In genomic region chr16:89217388-89218191, GRCh38 we compare ENCODE assay signal across 8 cellular contexts. TPM values are rescaled to one million over a fixed set of nuclear protein-coding genes. Genes with fewer than 3 reads are reported as not detected.
DNase-seq lines count a peak whose midpoint lies in the region; ATAC-seq and TF ChIP-seq lines count a peak whose summit lies in the region.

ZNF778 (plus strand) TSS chr16:89217703; CDS start chr16:89221128, 3,425 bp downstream.

- H3K4me1 ChIP-seq in left lung = peaks cover 12 to 30% of the 10 kb centered on the region in 2 donors

- ATAC-seq in GM18520 (IDR thresholded peaks at IDR 0.05; ENCODE audit: unreplicated experiment) = peak; percentile 80
- ATAC-seq in HG03066 (IDR thresholded peaks at IDR 0.05; ENCODE audit: low read depth, unreplicated experiment) = peak; percentile 67
- ATAC-seq in left lung = peak; percentile 97

- no peaks in the 10 kb centered on the region for H3K27me3 ChIP-seq in left lung

- H3K4me1 Mint-ChIP-seq in activated CD4-positive, alpha-beta T cell treated with anti-CD3 and anti-CD28 coated beads, Interleukin-2, amount 10 ng/mL, durations not matched to agents 24 days and 14 days = peaks cover 16% of the 10 kb centered on the region

- H3K36me3 ChIP-seq in left lung = peaks cover 0 to 17% of the 10 kb centered on the region in 2 donors

- H3K9me3 Mint-ChIP-seq in activated CD4-positive, alpha-beta T cell treated with anti-CD3 and anti-CD28 coated beads, Interleukin-2, amount 10 ng/mL, durations not matched to agents 24 days and 14 days = no peaks in the 10 kb centered on the region

- H3K9me3 ChIP-seq in left lung = no peaks in the 10 kb centered on the region

- DNase-seq in ACHN (peak; percentile 91), NCI-H446 treated with DMSO at 0.1 percent for 48 hours (lab: John Stamatoyannopoulos, UW) (peak; percentile 11), coronary artery (ENCODE audit: low spot score) (peak; percentile 90), left lung (peak; percentile 87 to 95)
- peak; percentile 96 for DNase-seq in activated CD4-positive, alpha-beta T cell treated with anti-CD3 and anti-CD28 coated beads, Interleukin-2, amount 10 ng/mL, durations not matched to agents 24 days and 14 days
- DNase-seq in stimulated activated CD4-positive, alpha-beta T cell treated with anti-CD3 and anti-CD28 coated beads, Interleukin-2, amount 100 ng/mL, for 24 hours = peak; percentile 81 to 82

- H3K4me3 Mint-ChIP-seq in activated CD4-positive, alpha-beta T cell treated with anti-CD3 and anti-CD28 coated beads, Interleukin-2, amount 10 ng/mL, durations not matched to agents 24 days and 14 days = peak within 1 kb of the TSS; percentile 92

- H3K27ac ChIP-seq in coronary artery = peak within 1 kb of the TSS; percentile 86 to 96
- H3K27ac ChIP-seq in left lung = peak within 1 kb of the TSS; percentile 90 to 97

- peaks cover 2% of the 10 kb centered on the region for H3K27me3 Mint-ChIP-seq in activated CD4-positive, alpha-beta T cell treated with anti-CD3 and anti-CD28 coated beads, Interleukin-2, amount 10 ng/mL, durations not matched to agents 24 days and 14 days

- in situ Hi-C loops in ACHN (cut with HindIII; ENCODE audit: low pct_ligation_motif_present, low pct_unique_long_range_greater_than_20kb, low sequenced_read_pairs) = no loop called here

- intact Hi-C loops in activated CD4-positive, alpha-beta T cell treated with anti-CD3 and anti-CD28 coated beads, Interleukin-2, amount 10 ng/mL, durations not matched to agents 24 days and 14 days (cut with micrococcal nuclease) = loop anchor here (1.0 to 10.0 kb wide), 5 partner anchors 23 to 470 kb away; partner anchors contain the start of genes ACSF3, APRT and SPG7
- intact Hi-C loops in left lung (cut with DNase I) = no loop called here

- H3K4me3 ChIP-seq in coronary artery (peak within 1 kb of the TSS; percentile 80), left lung (peak within 1 kb of the TSS; percentile 87 to 95)

- H3K27ac Mint-ChIP-seq in activated CD4-positive, alpha-beta T cell treated with anti-CD3 and anti-CD28 coated beads, Interleukin-2, amount 10 ng/mL, durations not matched to agents 24 days and 14 days = peak within 1 kb of the TSS; percentile 40

- H3K36me3 Mint-ChIP-seq in activated CD4-positive, alpha-beta T cell treated with anti-CD3 and anti-CD28 coated beads, Interleukin-2, amount 10 ng/mL, durations not matched to agents 24 days and 14 days (ENCODE audit: low read depth) = peaks cover 12% of the 10 kb centered on the region

- no peak for TF ChIP-seq CTCF in coronary artery (IDR thresholded peaks at IDR 0.05)
- TF ChIP-seq CTCF in left lung (IDR thresholded peaks at IDR 0.05) = no peak

RNA-seq across cellular contexts. Expression of gene ZNF778, which starts in this region (rescaled TPM):
- total RNA-seq in activated CD4-positive, alpha-beta T cell treated with anti-CD3 and anti-CD28 coated beads, Interleukin-2, amount 10 ng/mL, durations not matched to agents 24 days and 14 days = 6.0 and 9.8 TPM in 2 replicates
- 1 to 10 TPM; 8.1 to 9.5 TPM for total RNA-seq in left lung

Comparison
In these comparisons a context has a peak if more than half of its experiments do, and no peak if none do; other contexts are left out.
1. Peak in every context shown above with its lines: DNase-seq, ATAC-seq, H3K4me3 ChIP-seq and H3K27ac ChIP-seq.
2. DNase-seq: peak in every context shown above with its lines; median percentile 96 in activated CD4-positive, alpha-beta T cell treated with anti-CD3 and anti-CD28 coated beads, Interleukin-2, amount 10 ng/mL, durations not matched to agents 24 days and 14 days; 91 in ACHN; 91 in left lung; 90 in coronary artery; 82 in stimulated activated CD4-positive, alpha-beta T cell treated with anti-CD3 and anti-CD28 coated beads, Interleukin-2, amount 100 ng/mL, for 24 hours; 11 in NCI-H446 treated with DMSO at 0.1 percent for 48 hours.